1 cellular context compared by ENCODE assay signal in the genomic region with DNA sequence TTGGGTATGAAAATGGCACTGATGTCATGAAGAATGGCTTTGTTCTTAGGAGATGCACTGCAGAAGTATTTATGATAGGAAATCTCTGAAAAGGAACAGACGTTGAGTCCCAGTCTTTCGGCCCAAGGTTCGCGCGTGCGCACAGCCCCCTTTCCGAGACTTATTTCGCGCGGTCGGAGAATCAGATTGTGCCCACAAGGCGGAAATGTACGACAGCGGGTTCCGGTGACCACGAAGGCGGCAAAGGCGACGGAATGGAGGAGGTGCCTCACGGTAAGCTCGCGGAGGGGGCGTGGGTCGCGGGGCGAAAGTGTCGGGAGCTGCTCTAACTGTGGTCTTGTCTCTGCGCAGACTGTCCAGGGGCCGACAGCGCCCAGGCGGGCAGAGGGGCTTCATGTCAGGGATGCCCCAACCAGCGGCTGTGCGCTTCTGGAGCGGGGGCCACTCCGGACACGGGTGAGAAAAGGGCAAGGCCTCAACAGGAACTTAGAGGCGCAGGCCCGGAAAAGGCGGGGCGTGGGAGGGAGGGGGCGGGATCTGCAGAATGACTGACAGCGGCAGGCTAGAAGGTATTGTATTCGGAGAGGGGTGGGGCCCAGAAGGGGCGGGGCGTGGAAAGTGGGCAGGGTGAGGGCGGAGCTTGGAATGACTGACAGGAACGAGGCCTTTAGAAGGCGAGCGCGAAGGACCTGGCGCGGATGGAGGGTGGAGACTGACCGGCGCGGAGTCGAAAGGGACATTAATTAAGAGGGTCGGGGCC.
TF ChIP-seq lines count a peak whose summit lies in the region.

A gene (plus strand): TSS at position 233 of the 760 bp plus-strand sequence. CDS start 22 bp downstream, at position 255.

TF ChIP-seq in A549, 52 proteins besides CTCF, POLR2A, EP300 and RAD21 (continued from another document):
- TF ChIP-seq RCOR1 (IDR thresholded peaks at IDR 0.05; ENCODE audit: low read depth, low read length) (no peak), RARB (CRISPR knock-in tag; IDR thresholded peaks at IDR 0.05) (0 out of 2 replicates have a peak, but pooled peaks have one; percentile 36), MAZ (IDR thresholded peaks at IDR 0.05; ENCODE audit: borderline replicate concordance, low read depth, low read length) (peak; percentile 62; the same call in 1 of the 2 replicates), HEYL (CRISPR knock-in tag; IDR thresholded peaks at IDR 0.05) (no peak)
